ENCODE assay signal across 21 cellular contexts in the genomic region with DNA sequence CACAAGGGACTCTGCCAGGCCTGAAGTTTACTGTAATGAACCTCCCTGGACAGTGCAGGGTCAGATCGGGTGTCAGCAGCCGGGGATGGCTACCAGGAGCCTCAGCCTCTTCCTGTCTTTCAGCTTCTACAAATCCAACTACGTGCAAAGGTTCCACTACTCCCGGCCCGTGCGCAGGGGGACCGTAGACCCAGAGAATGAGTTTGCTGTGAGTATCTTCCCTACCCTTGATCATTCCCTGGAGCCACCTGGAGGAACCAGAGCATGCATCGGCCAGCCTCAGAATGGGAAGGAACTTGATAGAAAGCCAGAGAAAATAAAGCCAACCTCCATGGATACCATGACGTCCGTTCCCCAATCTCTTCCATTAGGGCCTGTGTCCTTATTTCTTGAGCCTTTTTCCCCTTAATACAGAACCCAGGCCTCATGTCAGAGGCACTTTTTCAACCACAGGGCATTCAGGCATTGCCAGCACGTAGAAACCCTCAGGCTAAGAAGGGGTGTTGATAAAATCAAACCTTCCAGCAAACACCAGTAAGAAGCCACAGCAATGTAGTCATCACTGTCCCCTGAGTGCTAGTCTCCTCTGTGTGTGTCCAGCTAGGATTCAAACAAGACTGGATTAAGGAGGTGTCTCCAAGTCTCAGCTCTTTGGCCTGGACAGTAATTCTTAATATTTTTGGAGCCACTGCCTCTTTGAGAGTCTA. TPM values are rescaled to one million over a fixed set of nuclear protein-coding genes. Genes with fewer than 3 reads are reported as not detected.
A peak's percentile ranks its signal among the peaks of the same experiment; 100 is the strongest.
DNase-seq lines count a peak whose midpoint lies in the region; ATAC-seq, FAIRE-seq and TF ChIP-seq lines count a peak whose summit lies in the region.
"Had no signal": no experiment of that assay in that cellular context is flagged by ENCODE, and none has a peak within 500 bp of the region (broad histone marks: within the 10 kb centered on the region; RNA-seq: fewer than 3 reads in every experiment).

No MANE protein-coding gene starts in this region.

- no peaks in the 10 kb centered on the region for H3K79me2 ChIP-seq in PC-9 (ENCODE audit: low read depth)

- FAIRE-seq in RCC 7860 (lab: Jason Lieb, UNC), result no peak
- FAIRE-seq: GM12891, H1 had no signal

- H3K9me2 ChIP-seq in PC-9 (ENCODE audit: insufficient read depth), result no peaks in the 10 kb centered on the region

- H3K9me3 ChIP-seq in PC-9 (ENCODE audit: insufficient read depth, low read depth), result no peaks in the 10 kb centered on the region

- DNase-seq in ELF-1 (ENCODE audit: low read depth, low spot score), result peak; percentile 57
- DNase-seq in PC-9, result peak; percentile 63 to 84
- DNase-seq in kidney tubule cell (ENCODE audit: low spot score), result peak; percentile 3
- peak; percentile 19 for DNase-seq in renal cortical epithelial cell (ENCODE audit: low read depth)
- no peak for DNase-seq in foreskin melanocyte
- no peak for DNase-seq in RCC 7860 (ENCODE audit: low spot score)
- no peak for DNase-seq in DMS153 (lab: John Stamatoyannopoulos, UW)
- DNase-seq: C1 segment of cervical spinal cord; CD8-positive, alpha-beta memory T cell; DMS79 treated with DMSO at 0.1 percent for 48 hours; GF-D8; KG1; NCI-H1417; NCI-H187 treated with DMSO at 0.1 percent for 48 hours; NCI-H2227 treated with DMSO at 0.1 percent for 48 hours; NCI-H524 had no signal

- peak overlapping the region; percentile 9; the same call in 1 of the 2 replicates for H2AFZ ChIP-seq in PC-9

- peaks cover 19% of the 10 kb centered on the region for H3K4me1 ChIP-seq in PC-9 (replicated peaks; ENCODE audit: insufficient read depth)

- peak overlapping the region; percentile 33 for H3K4me2 ChIP-seq in PC-9

- no peaks in the 10 kb centered on the region for H3K36me3 ChIP-seq in PC-9 (ENCODE audit: low read depth)

- no peak for TF ChIP-seq CTCF in PC-9 (conservative IDR thresholded peaks at IDR 0.05)

- H3K27ac ChIP-seq in PC-9, result peak overlapping the region; percentile 45

- no peaks in the 10 kb centered on the region for H3K27me3 ChIP-seq in PC-9 (ENCODE audit: insufficient read depth, low read depth)

- no peak for ATAC-seq in GM18511 (IDR thresholded peaks at IDR 0.05; ENCODE audit: unreplicated experiment)

- H4K20me1 ChIP-seq in PC-9 (ENCODE audit: insufficient read depth), result no peaks in the 10 kb centered on the region

- H3F3A ChIP-seq in PC-9 (ENCODE audit: insufficient read depth, low read depth), result peaks cover 15% of the 10 kb centered on the region; the same call in 1 of the 2 replicates

- CTCF ChIA-PET in PC-9 (lab: Charles Lee), result interaction anchor here (0.6 to 1.2 kb wide), 2 partner anchors 9 to 14 kb away, joined by 3 to 5 read pairs; no protein-coding TSS in a partner anchor

- intact Hi-C loops in PC-9 (cut with micrococcal nuclease; ENCODE audit: unreplicated experiment), result no loop called here

- POLR2A ChIA-PET in PC-9 (lab: Charles Lee; ENCODE audit: unreplicated experiment), result no interaction called here

- no peak overlapping the region for H3K4me3 ChIP-seq in PC-9

- BruUV-seq in PC-9 (replicated peaks; lab: Mats Ljungman, UMichigan), result no TSS peak

RNA-seq across cellular contexts. Expression of a gene that starts 49.0 kb away (rescaled TPM):
- total RNA-seq in PC-9 (2021) (not detected in 2 replicates), renal cortical epithelial cell (not detected in 2 replicates)
- total RNA-seq: A673; CD8-positive, alpha-beta memory T cell; H1; SK-MEL-5 had no signal

Comparison
In these comparisons a context has a peak if more than half of its experiments do, and no peak if none do; other contexts are left out.
1. DNase-seq: peak in ELF-1 (single experiment), PC-9 (2 of 2), kidney tubule cell (single experiment) and renal cortical epithelial cell (single experiment); none in foreskin melanocyte (single experiment), RCC 7860 (single experiment) and DMS153 (single experiment).